8 cellular contexts compared by ENCODE assay signal in the genomic region with DNA sequence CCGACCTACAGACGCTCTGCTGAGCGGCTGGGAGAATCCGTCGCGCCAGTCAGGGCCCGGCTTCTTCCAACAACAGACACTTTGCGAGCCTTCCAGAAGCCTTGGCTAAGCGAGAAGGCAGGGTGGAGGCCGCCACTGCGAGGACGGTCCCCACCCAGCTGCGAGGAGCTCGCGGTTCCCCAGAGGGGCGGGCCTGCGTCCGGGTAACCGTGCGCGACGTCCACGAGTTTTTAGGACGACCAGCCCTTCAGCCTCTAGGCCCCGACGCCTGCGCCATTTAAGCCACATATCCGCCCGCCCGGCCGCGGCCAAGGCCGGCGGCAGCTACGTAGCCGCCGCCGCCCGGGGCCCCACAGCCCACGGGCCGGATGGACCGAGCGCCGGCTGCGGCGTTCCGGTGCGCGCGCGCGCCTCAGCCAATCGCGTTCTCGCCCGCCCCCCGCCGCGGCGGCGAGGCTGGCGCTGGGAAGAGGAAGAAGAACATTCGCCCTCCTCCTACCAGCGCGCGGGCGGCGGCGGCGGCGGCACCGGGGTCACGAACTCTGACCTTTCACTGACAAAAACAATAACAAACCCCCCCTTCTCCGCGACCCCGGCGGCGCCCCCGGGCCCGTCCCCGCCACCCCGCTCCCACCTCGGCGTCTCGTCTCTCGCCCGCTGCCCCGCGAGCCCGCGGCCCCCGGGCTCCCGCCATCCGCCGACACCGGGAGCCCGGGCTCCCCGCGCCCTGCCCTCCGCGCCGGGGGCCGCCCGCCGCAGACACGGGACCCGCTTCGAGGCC. TPM values are rescaled to one million over a fixed set of nuclear protein-coding genes. Genes with fewer than 3 reads are reported as not detected.
A peak's percentile ranks its signal among the peaks of the same experiment; 100 is the strongest.
DNase-seq lines count a peak whose midpoint lies in the region; ATAC-seq, FAIRE-seq and TF ChIP-seq lines count a peak whose summit lies in the region.

NR2C2 (plus strand) TSS at position 479 of the 781 bp plus-strand sequence. CDS start 56,332 bp downstream, outside the sequence.

- CTCF ChIA-PET in CD8-positive, alpha-beta T cell (lab: Charles Lee), result interaction anchor here (1.2 kb wide), 1 partner anchor 21 kb away, joined by 3 read pairs; no protein-coding TSS in a partner anchor
- CTCF ChIA-PET in endothelial cell of umbilical vein (lab: Charles Lee), result interaction anchor here (0.6 to 1.3 kb wide), 3 partner anchors 10 to 75 kb away, joined by 3 read pairs; no protein-coding TSS in a partner anchor

- peak; percentile 76 to 92 (median 86) for DNase-seq in CD8-positive, alpha-beta T cell
- DNase-seq in HT-29 (ENCODE audit: low spot score) (peak; percentile 69), endothelial cell of umbilical vein (ENCODE audit: low read depth, low spot score) (peak; percentile 82), middle frontal gyrus (ENCODE audit: extremely low spot score, low spot score) (peak; percentile 78)
- DNase-seq in activated CD8-positive, alpha-beta memory T cell treated with anti-CD3 and anti-CD28 coated beads, Interleukin-2, amount 50 U/mL, for 4 hours, result peak; percentile 89
- DNase-seq in stimulated activated CD8-positive, alpha-beta memory T cell treated with anti-CD3 and anti-CD28 coated beads, Interleukin-2, amount 100 ng/mL, for 1 hour (ENCODE audit: low read depth in 2 of 2), result peak; percentile 70 to 79

- no peaks in the 10 kb centered on the region for H3F3A ChIP-seq in OCI-LY1 (ENCODE audit: insufficient read depth, low read length)

- POLR2A ChIA-PET in CD8-positive, alpha-beta T cell (lab: Charles Lee), result interaction anchor here (1.0 to 2.8 kb wide), 5 partner anchors 9 to 768 kb away, joined by 3 to 28 read pairs (median 5); partner anchors contain the start of genes CCDC174, LSM3 and XPC
- POLR2A ChIA-PET in endothelial cell of umbilical vein (lab: Charles Lee), result no interaction called here

- BruUV-seq in endothelial cell of umbilical vein (replicated peaks; lab: Mats Ljungman, UMichigan), result no TSS peak

- TF ChIP-seq CTCF in CD8-positive, alpha-beta T cell (IDR thresholded peaks at IDR 0.05), result no peak
- TF ChIP-seq CTCF in OCI-LY1 (IDR thresholded peaks at IDR 0.05; ENCODE audit: low read length) (no peak), endothelial cell of umbilical vein (IDR thresholded peaks at IDR 0.05; ENCODE audit: extremely low read depth in 1 of 2, insufficient read depth in 1 of 2, low read depth in 1 of 2, low read length in 2 of 2) (no peak)

- H3K27me3 ChIP-seq in CD8-positive, alpha-beta T cell (ENCODE audit: insufficient read depth, low read length), result no peaks in the 10 kb centered on the region
- no peaks in the 10 kb centered on the region for H3K27me3 ChIP-seq in OCI-LY1 (ENCODE audit: insufficient read depth, low read length)
- H3K27me3 ChIP-seq in endothelial cell of umbilical vein (ENCODE audit: control insufficient read depth in 2 of 2, insufficient read depth in 2 of 2, low read length in 2 of 2), result no peaks in the 10 kb centered on the region

- H3K27ac ChIP-seq in CD8-positive, alpha-beta T cell (ENCODE audit: low read depth, low read length), result peak within 1 kb of the TSS; percentile 97
- peak within 1 kb of the TSS; percentile 95 for H3K27ac ChIP-seq in OCI-LY1 (ENCODE audit: low read depth, low read length, poor library complexity, severe bottlenecking)
- peak within 1 kb of the TSS; percentile 99 for H3K27ac ChIP-seq in endothelial cell of umbilical vein (ENCODE audit: insufficient read depth, low read depth, low read length)

- peaks cover 3% of the 10 kb centered on the region for H3K36me3 ChIP-seq in CD8-positive, alpha-beta T cell (ENCODE audit: insufficient read depth, low read length)
- H3K36me3 ChIP-seq in OCI-LY1 (ENCODE audit: insufficient read depth, low read length), result peaks cover 47% of the 10 kb centered on the region
- peaks cover 4 to 5% of the 10 kb centered on the region in 2 experiments for H3K36me3 ChIP-seq in endothelial cell of umbilical vein (ENCODE audit: control insufficient read depth in 2 of 2, extremely low read depth in 1 of 2, insufficient read depth in 2 of 2, low read length in 2 of 2)

- H3K4me3 Mint-ChIP-seq in CD8-positive, alpha-beta T cell, result peak within 1 kb of the TSS; percentile 99

- peak within 1 kb of the TSS; percentile 100 for H3K27ac Mint-ChIP-seq in CD8-positive, alpha-beta T cell

- dilution Hi-C loops in endothelial cell of umbilical vein (cut with MboI; ENCODE audit: extremely low pct_ligation_motif_present, low sequenced_read_pairs), result no loop called here

- no peaks in the 10 kb centered on the region for H4K20me1 ChIP-seq in OCI-LY1 (ENCODE audit: insufficient read depth, low read length)
- H4K20me1 ChIP-seq in endothelial cell of umbilical vein (replicated peaks; ENCODE audit: control insufficient read depth, extremely low read depth, insufficient read depth, low read length), result peaks cover 4% of the 10 kb centered on the region

- no peaks in the 10 kb centered on the region for H3K27me3 Mint-ChIP-seq in CD8-positive, alpha-beta T cell (ENCODE audit: low read depth)

- H3K4me3 ChIP-seq in CD8-positive, alpha-beta T cell (ENCODE audit: low read depth, low read length), result peak within 1 kb of the TSS; percentile 99
- H3K4me3 ChIP-seq in OCI-LY1 (ENCODE audit: low read depth, low read length, poor library complexity, severe bottlenecking) (peak within 1 kb of the TSS; percentile 84), endothelial cell of umbilical vein (replicated peaks in 1 of 3; ENCODE audit: insufficient read depth in 1 of 3, low read depth in 1 of 3, low read length in 3 of 3) (peak within 1 kb of the TSS; percentile 48 to 87 (median 75))

- no peaks in the 10 kb centered on the region for H3K9me1 ChIP-seq in endothelial cell of umbilical vein (replicated peaks; ENCODE audit: control insufficient read depth, extremely low read depth, insufficient read depth, low read length)

- H3K4me1 Mint-ChIP-seq in CD8-positive, alpha-beta T cell (ENCODE audit: low read depth), result peaks cover 64% of the 10 kb centered on the region

- H2AFZ ChIP-seq in OCI-LY1 (ENCODE audit: low read length) (no peak within 1 kb of the TSS), endothelial cell of umbilical vein (ENCODE audit: low read depth, low read length) (peak within 1 kb of the TSS; percentile 82)

- peaks cover 39% of the 10 kb centered on the region for H3K36me3 Mint-ChIP-seq in CD8-positive, alpha-beta T cell

- ATAC-seq in CD8-positive, alpha-beta T cell, result peak; percentile 59
- peak; percentile 30 for ATAC-seq in GM19468 (IDR thresholded peaks at IDR 0.05; ENCODE audit: extremely low read depth, unreplicated experiment)

- peak; percentile 91 for TF ChIP-seq POLR2A in endothelial cell of umbilical vein (IDR thresholded peaks at IDR 0.05; ENCODE audit: low read depth, low read length)

- H3K4me1 ChIP-seq in CD8-positive, alpha-beta T cell (ENCODE audit: insufficient read depth, low read length), result peaks cover 22% of the 10 kb centered on the region
- peaks cover 34% of the 10 kb centered on the region for H3K4me1 ChIP-seq in OCI-LY1 (ENCODE audit: insufficient read depth, low read length, severe bottlenecking)
- H3K4me1 ChIP-seq in endothelial cell of umbilical vein (ENCODE audit: control insufficient read depth, extremely low read depth, insufficient read depth, low read length), result peaks cover 38% of the 10 kb centered on the region

- FAIRE-seq in endothelial cell of umbilical vein (lab: Jason Lieb, UNC), result peak; percentile 40

- intact Hi-C loops in CD8-positive, alpha-beta T cell (cut with DNase I, micrococcal nuclease), result loop anchor here (1.0 to 10.0 kb wide), 14 partner anchors 22 to 1935 kb away; partner anchors contain the start of genes BTD (in 2 of the 2), HACL1 (in 2 of the 2), HDAC11 (in 2 of the 2) and RBSN (in 2 of the 2)
- intact Hi-C loops in endothelial cell of umbilical vein (cut with micrococcal nuclease), result loop anchor here (1.0 to 10.0 kb wide), 2 partner anchors 296 to 802 kb away; partner anchors contain the start of gene CCDC174

- no peaks in the 10 kb centered on the region for H3K9me2 ChIP-seq in OCI-LY1 (ENCODE audit: low read depth, low read length)

- H3K79me2 ChIP-seq in OCI-LY1 (ENCODE audit: insufficient read depth, low read length) (peaks cover 46% of the 10 kb centered on the region), endothelial cell of umbilical vein (ENCODE audit: control insufficient read depth, insufficient read depth, low read length) (peaks cover 69% of the 10 kb centered on the region)

- H3K9ac ChIP-seq in OCI-LY1 (ENCODE audit: low read length), result peak within 1 kb of the TSS; percentile 96
- peak within 1 kb of the TSS; percentile 99 for H3K9ac ChIP-seq in endothelial cell of umbilical vein (replicated peaks; ENCODE audit: extremely low read depth, insufficient read depth, low read length)

- no peaks in the 10 kb centered on the region for H3K9me3 ChIP-seq in CD8-positive, alpha-beta T cell (ENCODE audit: low read length)
- no peaks in the 10 kb centered on the region for H3K9me3 ChIP-seq in OCI-LY1 (ENCODE audit: low read length)
- H3K9me3 ChIP-seq in endothelial cell of umbilical vein (replicated peaks; ENCODE audit: control insufficient read depth, insufficient read depth, low read length), result no peaks in the 10 kb centered on the region

- no peaks in the 10 kb centered on the region for H3K9me3 Mint-ChIP-seq in CD8-positive, alpha-beta T cell

- H3K4me2 ChIP-seq in OCI-LY1 (ENCODE audit: low read length), result peak within 1 kb of the TSS; percentile 85
- peak within 1 kb of the TSS; percentile 93 for H3K4me2 ChIP-seq in endothelial cell of umbilical vein (ENCODE audit: insufficient read depth, low read length)

TF ChIP-seq in endothelial cell of umbilical vein, 7 proteins besides CTCF, POLR2A, EP300 and RAD21:
- TF ChIP-seq GATA2 (IDR thresholded peaks at IDR 0.05; ENCODE audit: insufficient read depth, insufficient read length, low read depth, low read length), result no peak
- peak; percentile 92 for TF ChIP-seq POLR2AphosphoS5 (IDR thresholded peaks at IDR 0.05; ENCODE audit: insufficient read depth, low read depth, low read length)
- no peak for TF ChIP-seq EZH2 (IDR thresholded peaks at IDR 0.05; ENCODE audit: borderline replicate concordance, low read depth, low read length, severe bottlenecking)
- TF ChIP-seq MYC (IDR thresholded peaks at IDR 0.05; ENCODE audit: low read depth, low read length), result no peak

RNA-seq across cellular contexts. Expression of gene NR2C2, which starts in this region (rescaled TPM):
- total RNA-seq in CD8-positive, alpha-beta T cell, result 10 to 100 TPM; 29.9 to 36.8 TPM
- total RNA-seq in HT-29 (2014; rRNA removed; shearing (Covaris generic)), result 14.1 and 18.0 TPM in 2 replicates
- 58.4 and 59.8 TPM in 2 replicates for total RNA-seq in endothelial cell of umbilical vein
- polyA plus RNA-seq in endothelial cell of umbilical vein, result 19.3 and 20.3 TPM in 2 replicates
- 9.8 and 10.5 TPM in 2 replicates for polyA plus RNA-seq in endothelial cell of umbilical vein (2011; cell fraction: cytosol; rRNA removed)
- polyA plus RNA-seq in endothelial cell of umbilical vein (2011; cell fraction: nucleus; rRNA removed), result 121 and 132 TPM in 2 replicates
- 17.1 and 24.9 TPM in 2 replicates for polyA plus RNA-seq in endothelial cell of umbilical vein (2012)
- polyA minus RNA-seq in endothelial cell of umbilical vein, result 71.1 and 86.1 TPM in 2 replicates
- 24.9 TPM for polyA minus RNA-seq in endothelial cell of umbilical vein (2011; cell fraction: cytosol; rRNA and poly(A)+ RNA removed)
- 99.9 and 119 TPM in 2 replicates for polyA minus RNA-seq in endothelial cell of umbilical vein (2011; cell fraction: nucleus; rRNA and poly(A)+ RNA removed)

Comparison
In these comparisons a context has a peak if more than half of its experiments do, and no peak if none do; other contexts are left out.
1. Peak in every context shown above with its lines: DNase-seq, ATAC-seq, H3K4me3 ChIP-seq and H3K27ac ChIP-seq.